ENCODE assay signal across 8 cellular contexts in the genomic region with DNA sequence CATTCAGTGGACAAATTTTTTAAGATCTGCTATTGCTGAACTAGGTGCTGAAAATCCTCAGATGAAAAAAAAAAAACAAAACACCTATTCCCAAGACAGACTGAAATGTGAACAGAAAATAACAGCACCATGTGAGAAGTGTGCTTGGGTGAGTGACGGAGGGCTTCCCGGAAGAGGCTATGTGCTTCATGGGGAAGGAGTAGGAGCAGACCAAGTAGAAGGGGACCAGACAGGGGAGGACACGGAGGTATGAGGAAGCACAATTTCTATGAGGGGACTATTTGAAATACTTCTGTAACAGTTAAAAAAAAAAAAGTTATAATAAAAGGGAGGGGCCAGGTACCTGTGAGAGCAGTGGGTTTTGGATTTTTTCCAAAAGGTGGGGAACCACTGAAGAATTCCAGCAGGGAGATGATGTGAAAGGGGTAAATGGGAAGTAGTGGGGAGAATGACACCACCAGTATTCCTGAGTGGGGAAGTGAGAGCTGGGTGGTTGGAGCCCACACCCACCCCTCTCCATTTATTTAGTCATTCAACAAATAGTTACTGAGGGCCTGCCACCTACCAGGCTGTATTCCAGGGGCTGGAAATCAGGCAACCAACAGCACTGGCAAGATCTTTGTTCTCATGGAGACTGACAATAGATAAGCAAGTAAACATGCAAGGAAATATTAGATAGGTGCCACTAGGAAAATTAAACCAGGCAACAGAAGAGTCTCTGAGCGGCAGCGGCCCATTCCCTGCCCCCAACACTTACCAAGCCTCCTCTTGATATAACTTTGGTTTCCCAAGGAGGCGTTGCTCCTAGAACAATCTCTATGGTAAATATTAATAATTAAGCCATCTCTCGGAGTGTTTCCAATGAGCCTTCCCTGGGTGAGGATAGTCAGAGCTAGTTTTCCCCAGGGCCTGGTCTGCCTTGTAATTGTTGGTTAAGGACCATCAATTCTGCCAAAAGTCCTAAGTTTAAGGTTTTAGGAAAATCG. TPM values are rescaled to one million over a fixed set of nuclear protein-coding genes. Genes with fewer than 3 reads are reported as not detected.
DNase-seq lines count a peak whose midpoint lies in the region; FAIRE-seq and TF ChIP-seq lines count a peak whose summit lies in the region.

No MANE protein-coding gene starts in this region.

- intact Hi-C loops in CD4-positive, alpha-beta memory T cell (cut with micrococcal nuclease): no loop called here

- H3K79me2 ChIP-seq in OCI-LY3 (ENCODE audit: low read length): peaks cover 17% of the 10 kb centered on the region

- no peaks in the 10 kb centered on the region for H3K27me3 Mint-ChIP-seq in CD4-positive, alpha-beta memory T cell
- peaks cover 13% of the 10 kb centered on the region for H3K27me3 Mint-ChIP-seq in osteocyte (ENCODE audit: unreplicated experiment)

- H3K36me3 ChIP-seq in CD4-positive, alpha-beta memory T cell (ENCODE audit: insufficient read depth, low read length): no peaks in the 10 kb centered on the region
- no peaks in the 10 kb centered on the region for H3K36me3 ChIP-seq in OCI-LY3 (replicated peaks; ENCODE audit: low read depth, low read length)

- no peaks in the 10 kb centered on the region for H3K27me3 ChIP-seq in CD4-positive, alpha-beta memory T cell (ENCODE audit: insufficient read depth, low read length)
- peaks cover 13% of the 10 kb centered on the region for H3K27me3 ChIP-seq in OCI-LY3 (ENCODE audit: low read depth, low read length)

- H4K20me1 ChIP-seq in OCI-LY3 (ENCODE audit: insufficient read depth, low read length): no peaks in the 10 kb centered on the region

- peaks cover 0 to 13% of the 10 kb centered on the region in 2 donors for H3K36me3 Mint-ChIP-seq in CD4-positive, alpha-beta memory T cell
- no peaks in the 10 kb centered on the region for H3K36me3 Mint-ChIP-seq in osteocyte (ENCODE audit: unreplicated experiment)

- H3K27ac ChIP-seq in CD4-positive, alpha-beta memory T cell (ENCODE audit: low read depth, low read length): peak overlapping the region; percentile 98
- H3K27ac ChIP-seq in OCI-LY3 (ENCODE audit: low read length): peak overlapping the region; percentile 42; the same call in 1 of the 2 replicates
- H3K27ac ChIP-seq in epithelial cell of prostate: peak overlapping the region; percentile 99

- FAIRE-seq in H54 (lab: Jason Lieb, UNC): no peak

- peak in 1 of 5 donors; percentile 41 for DNase-seq in CD4-positive, alpha-beta memory T cell
- DNase-seq in epithelial cell of prostate (ENCODE audit: low read depth, low spot score) (no peak), osteocyte (ENCODE audit: extremely low spot score, unreplicated experiment) (no peak), NCI-H1417 (lab: John Stamatoyannopoulos, UW) (no peak), HUDEP-2 (lab: John Stamatoyannopoulos, UW; ENCODE audit: unreplicated experiment in 76 of 76) (no peak), H54 (ENCODE audit: insufficient read length, low spot score) (no peak), SHP77 treated with DMSO at 0.1 percent for 48 hours (lab: John Stamatoyannopoulos, UW) (no peak)

- H3K9ac ChIP-seq in OCI-LY3 (ENCODE audit: low read length): peak overlapping the region; percentile 58

- H3K4me1 Mint-ChIP-seq in CD4-positive, alpha-beta memory T cell: peaks cover 47 to 67% (median 53%) of the 10 kb centered on the region in 4 donors
- peaks cover 37% of the 10 kb centered on the region for H3K4me1 Mint-ChIP-seq in osteocyte (ENCODE audit: unreplicated experiment)

- TF ChIP-seq CTCF in OCI-LY3 (IDR thresholded peaks at IDR 0.05; ENCODE audit: low read depth, low read length): no peak
- no peak for TF ChIP-seq CTCF in osteocyte (IDR thresholded peaks at IDR 0.05)

- no peak for TF ChIP-seq POLR2A in H54 (IDR thresholded peaks at IDR 0.05; ENCODE audit: low read depth, low read length)

- H2AFZ ChIP-seq in OCI-LY3 (ENCODE audit: low read depth, low read length): peak overlapping the region; percentile 67

- H3K4me1 ChIP-seq in CD4-positive, alpha-beta memory T cell (ENCODE audit: insufficient read depth, low read length): peaks cover 84% of the 10 kb centered on the region
- H3K4me1 ChIP-seq in OCI-LY3 (ENCODE audit: low read length): peaks cover 68% of the 10 kb centered on the region

- peak overlapping the region; percentile 4 to 9 for H3K4me3 ChIP-seq in CD4-positive, alpha-beta memory T cell (ENCODE audit: low read length in 2 of 2)
- H3K4me3 ChIP-seq in OCI-LY3 (ENCODE audit: low read length): peak overlapping the region; percentile 75

- peak overlapping the region in 5 of 7 donors; percentile 99 to 100 (median 100) for H3K27ac Mint-ChIP-seq in CD4-positive, alpha-beta memory T cell
- peak overlapping the region; percentile 84 for H3K27ac Mint-ChIP-seq in osteocyte (ENCODE audit: unreplicated experiment)

- peak overlapping the region; percentile 94 for H3K4me2 ChIP-seq in OCI-LY3 (ENCODE audit: low read length)

- CTCF ChIA-PET in CD4-positive, alpha-beta memory T cell (lab: Charles Lee; ENCODE audit: partially characterized antibody): interaction anchor here (1.3 to 8.7 kb wide), 3 partner anchors 11 to 33 kb away, joined by 3 to 224 read pairs (median 125); no protein-coding TSS in a partner anchor

- H3K9me3 Mint-ChIP-seq in CD4-positive, alpha-beta memory T cell: no peaks in the 10 kb centered on the region
- H3K9me3 Mint-ChIP-seq in osteocyte (ENCODE audit: unreplicated experiment): no peaks in the 10 kb centered on the region

- no peaks in the 10 kb centered on the region for H3K9me3 ChIP-seq in CD4-positive, alpha-beta memory T cell (ENCODE audit: control insufficient read depth in 1 of 2, low read length in 2 of 2)
- no peaks in the 10 kb centered on the region for H3K9me3 ChIP-seq in OCI-LY3 (ENCODE audit: insufficient read depth, low read length)

- POLR2A ChIA-PET in CD4-positive, alpha-beta memory T cell (lab: Charles Lee; ENCODE audit: partially characterized antibody): interaction anchor here (1.0 to 8.8 kb wide), 3 partner anchors 13 to 100 kb away, joined by 3 to 906 read pairs (median 5); no protein-coding TSS in a partner anchor

- H3K4me3 Mint-ChIP-seq in CD4-positive, alpha-beta memory T cell: peak overlapping the region in 7 of 8 donors; percentile 49 to 94 (median 91)
- H3K4me3 Mint-ChIP-seq in osteocyte (ENCODE audit: unreplicated experiment): peak overlapping the region; percentile 55

RNA-seq across cellular contexts. Expression of gene USP3, which starts 3.8 kb away (rescaled TPM):
- 100 to 1,000 TPM; 148 to 159 TPM for total RNA-seq in CD4-positive, alpha-beta memory T cell
- polyA plus RNA-seq in CD4-positive, alpha-beta memory T cell: 10 to 100 TPM; 61.6 to 76.1 TPM
- total RNA-seq in osteocyte: 41.2 and 45.9 TPM in 2 replicates

Comparison
In these comparisons a context has a peak if more than half of its experiments do, and no peak if none do; other contexts are left out.
1. H3K27ac ChIP-seq: peak in every context shown above with its lines; median percentile 99 in epithelial cell of prostate; 98 in CD4-positive, alpha-beta memory T cell; 42 in OCI-LY3.